ENCODE assay signal across 1 cellular context in genomic region chr10:75400769-75401568, GRCh38.
TF ChIP-seq lines count a peak whose summit lies in the region.

No MANE protein-coding gene starts in this region.

TF ChIP-seq in SK-N-SH, 30 proteins besides CTCF, POLR2A, EP300 and RAD21 (continued from another document):
- TF ChIP-seq REST (IDR thresholded peaks at IDR 0.05; ENCODE audit: low read depth, low read length) (no peak), TCF12 (IDR thresholded peaks at IDR 0.05) (no peak), IRF3 (IDR thresholded peaks at IDR 0.05; ENCODE audit: low read depth, low read length) (no peak)
- TF ChIP-seq, protein P1, sequence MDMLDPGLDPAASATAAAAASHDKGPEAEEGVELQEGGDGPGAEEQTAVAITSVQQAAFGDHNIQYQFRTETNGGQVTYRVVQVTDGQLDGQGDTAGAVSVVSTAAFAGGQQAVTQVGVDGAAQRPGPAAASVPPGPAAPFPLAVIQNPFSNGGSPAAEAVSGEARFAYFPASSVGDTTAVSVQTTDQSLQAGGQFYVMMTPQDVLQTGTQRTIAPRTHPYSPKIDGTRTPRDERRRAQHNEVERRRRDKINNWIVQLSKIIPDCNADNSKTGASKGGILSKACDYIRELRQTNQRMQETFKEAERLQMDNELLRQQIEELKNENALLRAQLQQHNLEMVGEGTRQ (IDR thresholded peaks at IDR 0.05; ENCODE audit: borderline replicate concordance, low read depth, low read length), result no peak
TF ChIP-seq in SK-N-SH: peak in this region for 3.
